8 cellular contexts compared by ENCODE assay signal in the genomic region with DNA sequence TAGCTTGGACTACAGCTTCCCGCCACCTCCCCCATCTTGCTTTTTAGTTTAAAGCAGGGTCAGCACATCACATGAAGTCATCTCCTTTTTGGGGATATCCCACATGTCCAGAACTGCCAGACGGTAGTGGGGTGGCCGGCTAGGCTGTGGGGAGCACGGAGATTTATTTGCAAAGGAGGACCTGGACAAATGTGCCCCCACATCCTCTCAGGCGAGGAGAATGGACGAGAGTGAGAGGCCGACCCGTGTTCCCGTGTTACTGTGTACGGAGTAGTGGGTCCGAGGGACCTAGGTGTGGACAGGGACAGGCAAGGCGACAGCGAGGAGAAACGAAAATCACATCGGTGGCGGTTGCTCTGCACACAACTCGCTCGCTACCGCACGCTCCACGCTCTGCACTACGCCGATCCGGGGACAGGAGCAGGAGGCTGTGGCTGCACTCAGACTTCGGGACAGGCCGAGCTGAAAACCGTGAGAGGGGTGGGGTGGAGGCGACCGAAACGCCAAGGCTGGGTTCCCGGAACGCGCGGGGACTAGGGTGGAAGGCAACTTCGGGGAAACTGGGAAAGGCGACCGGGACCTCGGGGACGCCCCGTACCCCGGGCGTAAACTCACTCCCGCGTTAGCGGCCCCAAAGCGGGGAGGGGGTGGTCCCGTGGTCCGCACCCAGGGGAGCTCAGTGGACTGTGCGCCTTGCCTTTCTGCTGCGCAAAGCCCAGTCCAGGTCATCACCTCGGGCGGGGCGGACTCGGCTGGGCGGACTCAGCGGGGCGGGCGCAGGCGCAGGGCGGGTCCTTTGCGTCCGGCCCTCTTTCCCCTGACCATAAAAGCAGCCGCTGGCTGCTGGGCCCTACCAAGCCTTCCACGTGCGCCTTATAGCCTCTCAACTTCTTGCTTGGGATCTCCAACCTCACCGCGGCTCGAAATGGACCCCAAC. TPM values are rescaled to one million over a fixed set of nuclear protein-coding genes. Genes with fewer than 3 reads are reported as not detected.
A peak's percentile ranks its signal among the peaks of the same experiment; 100 is the strongest.
DNase-seq lines count a peak whose midpoint lies in the region; ATAC-seq, FAIRE-seq and TF ChIP-seq lines count a peak whose summit lies in the region.

A gene (plus strand): TSS at position 853 of the 937 bp plus-strand sequence. CDS start 73 bp downstream, at position 926.

- H3K4me2 ChIP-seq in astrocyte (ENCODE audit: low read length) (peak within 1 kb of the TSS; percentile 92), PC-3 (ENCODE audit: low read length) (no peak within 1 kb of the TSS)

- H3K9me3 Mint-ChIP-seq in astrocyte (ENCODE audit: unreplicated experiment), result peaks cover 2% of the 10 kb centered on the region

- H3K9ac ChIP-seq in HUES48 (ENCODE audit: low read depth, low read length) (no peak within 1 kb of the TSS), astrocyte (ENCODE audit: low read length) (peak within 1 kb of the TSS; percentile 31), iPS-15b (ENCODE audit: low read depth, low read length) (no peak within 1 kb of the TSS), PC-3 (ENCODE audit: low read length) (no peak within 1 kb of the TSS)

- intact Hi-C loops in PC-3 (cut with micrococcal nuclease), result no loop called here

- POLR2A ChIA-PET in PC-3 (lab: Charles Lee; ENCODE audit: unreplicated experiment), result no interaction called here

- in situ Hi-C loops in G401 (cut with HindIII; ENCODE audit: low sequenced_read_pairs), result no loop called here

- ATAC-seq in PC-3 (no peak), HG03025 (IDR thresholded peaks at IDR 0.05; ENCODE audit: low FRiP score, unreplicated experiment) (no peak)

- peaks cover 94% of the 10 kb centered on the region for H3K27me3 Mint-ChIP-seq in astrocyte (ENCODE audit: low read depth, unreplicated experiment)

- H3K4me3 ChIP-seq in HUES48 (ENCODE audit: low read depth, low read length) (peak within 1 kb of the TSS; percentile 46), astrocyte (ENCODE audit: insufficient read depth, low read depth, low read length) (peak within 1 kb of the TSS; percentile 57), iPS-15b (ENCODE audit: low read depth, low read length) (peak within 1 kb of the TSS; percentile 49), skeletal muscle cell (ENCODE audit: low read depth, low read length) (peak within 1 kb of the TSS; percentile 55), PC-3 (ENCODE audit: low read length) (no peak within 1 kb of the TSS)

- BruUV-seq in PC-3 (replicated peaks; lab: Mats Ljungman, UMichigan), result no TSS peak

- H3K27ac ChIP-seq in HUES48 (ENCODE audit: low read depth, low read length), result no peak within 1 kb of the TSS
- H3K27ac ChIP-seq in astrocyte (ENCODE audit: low read depth, low read length), result no peak within 1 kb of the TSS
- H3K27ac ChIP-seq in PC-3 (ENCODE audit: low read length), result no peak within 1 kb of the TSS

- H3K27me3 ChIP-seq in HUES48 (ENCODE audit: control insufficient read depth, insufficient read depth, low read length) (peaks cover 100% of the 10 kb centered on the region), astrocyte (ENCODE audit: insufficient read depth, low read length) (peaks cover 99% of the 10 kb centered on the region), iPS-15b (ENCODE audit: control insufficient read depth, insufficient read depth, low read length) (peaks cover 100% of the 10 kb centered on the region), PC-3 (ENCODE audit: low read length) (no peaks in the 10 kb centered on the region)

- H2AFZ ChIP-seq in astrocyte (ENCODE audit: low read depth, low read length), result peak within 1 kb of the TSS; percentile 90
- no peak within 1 kb of the TSS for H2AFZ ChIP-seq in PC-3 (ENCODE audit: low read length)

- H3K79me2 ChIP-seq in astrocyte (ENCODE audit: insufficient read depth, low read length) (no peaks in the 10 kb centered on the region), PC-3 (ENCODE audit: low read length) (no peaks in the 10 kb centered on the region)

- no peaks in the 10 kb centered on the region for H3K36me3 Mint-ChIP-seq in astrocyte (ENCODE audit: low read depth, unreplicated experiment)

- DNase-seq in astrocyte (ENCODE audit: low read depth) (peak; percentile 26), skeletal muscle cell (ENCODE audit: low read depth) (no peak), PC-3 (no peak), G401 (ENCODE audit: low spot score) (no peak), glomerular visceral epithelial cell (ENCODE audit: extremely low spot score) (no peak)

- CTCF ChIA-PET in PC-3 (lab: Charles Lee), result no interaction called here

- peaks cover 4% of the 10 kb centered on the region for H3K4me1 Mint-ChIP-seq in astrocyte (ENCODE audit: low read depth, unreplicated experiment)

- H4K20me1 ChIP-seq in astrocyte (ENCODE audit: insufficient read depth, low read length), result no peaks in the 10 kb centered on the region
- H4K20me1 ChIP-seq in PC-3 (ENCODE audit: low read length), result no peaks in the 10 kb centered on the region

- TF ChIP-seq CTCF in astrocyte (IDR thresholded peaks at IDR 0.05; ENCODE audit: insufficient read depth, low read depth, low read length), result no peak
- no peak for TF ChIP-seq CTCF in PC-3 (conservative IDR thresholded peaks at IDR 0.05; ENCODE audit: low read depth, low read length)

- no peaks in the 10 kb centered on the region for H3K9me2 ChIP-seq in PC-3 (replicated peaks; ENCODE audit: low read length)

- H3K27ac Mint-ChIP-seq in astrocyte (ENCODE audit: unreplicated experiment), result no peak within 1 kb of the TSS

- H3F3A ChIP-seq in PC-3 (ENCODE audit: low read length, unreplicated experiment), result no peaks in the 10 kb centered on the region

- H3K9me3 ChIP-seq in HUES48 (ENCODE audit: control insufficient read depth, insufficient read depth, low read length), result no peaks in the 10 kb centered on the region
- no peaks in the 10 kb centered on the region for H3K9me3 ChIP-seq in astrocyte (ENCODE audit: insufficient read depth, low read depth, low read length)
- H3K9me3 ChIP-seq in iPS-15b (ENCODE audit: control insufficient read depth, insufficient read depth, low read length), result no peaks in the 10 kb centered on the region
- no peaks in the 10 kb centered on the region for H3K9me3 ChIP-seq in PC-3 (ENCODE audit: low read length)

- H3K4me1 ChIP-seq in HUES48 (ENCODE audit: control insufficient read depth, insufficient read depth, low read length), result 0 out of 2 replicates have a peak, but pooled peaks cover 10% of the 10 kb centered on the region
- peaks cover 16% of the 10 kb centered on the region for H3K4me1 ChIP-seq in astrocyte (ENCODE audit: insufficient read depth, low read length)
- peaks cover 3% of the 10 kb centered on the region for H3K4me1 ChIP-seq in iPS-15b (ENCODE audit: control insufficient read depth, insufficient read depth, low read length)
- H3K4me1 ChIP-seq in PC-3 (ENCODE audit: insufficient read depth, low read length), result peaks cover 10% of the 10 kb centered on the region

- H3K36me3 ChIP-seq in HUES48 (ENCODE audit: control insufficient read depth, insufficient read depth, low read length), result no peaks in the 10 kb centered on the region
- no peaks in the 10 kb centered on the region for H3K36me3 ChIP-seq in astrocyte (ENCODE audit: insufficient read depth, low read length)
- no peaks in the 10 kb centered on the region for H3K36me3 ChIP-seq in iPS-15b (ENCODE audit: control insufficient read depth, insufficient read depth, low read length)
- no peaks in the 10 kb centered on the region for H3K36me3 ChIP-seq in PC-3 (ENCODE audit: low read depth, low read length)

- H3K4me3 Mint-ChIP-seq in astrocyte (ENCODE audit: unreplicated experiment), result peak within 1 kb of the TSS; percentile 73

- no peak for FAIRE-seq in astrocyte (lab: Jason Lieb, UNC)

RNA-seq across cellular contexts. Expression of the gene that starts here (rescaled TPM):
- total RNA-seq in astrocyte (not detected in 2 replicates), PC-3 (2014; rRNA removed) (not detected in 2 replicates)
- not detected in 2 replicates for total RNA-seq in G401 (2014; rRNA removed; shearing (Covaris generic))

Comparison
In these comparisons a context has a peak if more than half of its experiments do, and no peak if none do; other contexts are left out.
1. Peak in DNase-seq, H3K4me3 ChIP-seq, H3K9ac ChIP-seq and H3K4me2 ChIP-seq in astrocyte; RNA of the gene not detected or under 1 TPM.